In genomic region chr5:135031146-135031812, GRCh38 we compare ENCODE assay signal across 10 cellular contexts. TPM values are rescaled to one million over a fixed set of nuclear protein-coding genes. Genes with fewer than 3 reads are reported as not detected.
DNase-seq lines count a peak whose midpoint lies in the region; ATAC-seq and TF ChIP-seq lines count a peak whose summit lies in the region.
"Had no signal": no experiment of that assay in that cellular context is flagged by ENCODE, and none has a peak within 500 bp of the region (broad histone marks: within the 10 kb centered on the region; RNA-seq: fewer than 3 reads in every experiment).

No MANE protein-coding gene starts in this region.

- H3K4me1 Mint-ChIP-seq in activated CD4-positive, alpha-beta T cell treated with anti-CD3 and anti-CD28 coated beads, Interleukin-2, amount 10 ng/mL, durations not matched to agents 7 days and 5 days, result peaks cover 37% of the 10 kb centered on the region
- H3K4me1 Mint-ChIP-seq in stimulated activated naive CD8-positive, alpha-beta T cell treated with anti-CD3 and anti-CD28 coated beads, Interleukin-15, amount 100 ng/mL, for 72 hours, result peaks cover 57% of the 10 kb centered on the region

- no peak for TF ChIP-seq CTCF in WI38 (IDR thresholded peaks at IDR 0.05; ENCODE audit: low read depth, low read length)

- no peak overlapping the region for H3K9ac ChIP-seq in iPS-15b (ENCODE audit: low read depth, low read length)

- H3K27me3 ChIP-seq in iPS-15b (ENCODE audit: control insufficient read depth, insufficient read depth, low read length), result peaks cover 96% of the 10 kb centered on the region

- peak; percentile 30 for ATAC-seq in stimulated activated naive CD8-positive, alpha-beta T cell treated with anti-CD3 and anti-CD28 coated beads, Interleukin-15, amount 100 ng/mL, for 72 hours
- ATAC-seq in HG03378 (IDR thresholded peaks at IDR 0.05; ENCODE audit: unreplicated experiment), result no peak

- H3K9me3 Mint-ChIP-seq in activated CD4-positive, alpha-beta T cell treated with anti-CD3 and anti-CD28 coated beads, Interleukin-2, amount 10 ng/mL, durations not matched to agents 7 days and 5 days, result peaks cover 6% of the 10 kb centered on the region
- no peaks in the 10 kb centered on the region for H3K9me3 Mint-ChIP-seq in stimulated activated naive CD8-positive, alpha-beta T cell treated with anti-CD3 and anti-CD28 coated beads, Interleukin-15, amount 100 ng/mL, for 72 hours
- H3K9me3 Mint-ChIP-seq: central memory CD8-positive, alpha-beta T cell had no signal

- H3K4me3 ChIP-seq in WI38 (ENCODE audit: low read depth, low read length), result peak overlapping the region; percentile 93
- peak overlapping the region; percentile 53 for H3K4me3 ChIP-seq in iPS-15b (ENCODE audit: low read depth, low read length)

- no peaks in the 10 kb centered on the region for H3K9me3 ChIP-seq in iPS-15b (ENCODE audit: control insufficient read depth, insufficient read depth, low read length)

- no peak overlapping the region for H3K27ac Mint-ChIP-seq in activated CD4-positive, alpha-beta T cell treated with anti-CD3 and anti-CD28 coated beads, Interleukin-2, amount 10 ng/mL, durations not matched to agents 7 days and 5 days
- no peak overlapping the region for H3K27ac Mint-ChIP-seq in stimulated activated naive CD8-positive, alpha-beta T cell treated with anti-CD3 and anti-CD28 coated beads, Interleukin-15, amount 100 ng/mL, for 72 hours

- CTCF ChIA-PET in activated CD4-positive, alpha-beta T cell treated with anti-CD3 and anti-CD28 coated beads, Interleukin-2, amount 10 ng/mL, durations not matched to agents 7 days and 5 days (lab: Charles Lee), result interaction anchor here (1.1 to 1.4 kb wide), 2 partner anchors 21 to 160 kb away, joined by 3 read pairs; no protein-coding TSS in a partner anchor

- DNase-seq in activated CD4-positive, alpha-beta T cell treated with anti-CD3 and anti-CD28 coated beads, Interleukin-2, amount 10 ng/mL, durations not matched to agents 7 days and 5 days, result no peak
- no peak for DNase-seq in activated CD4-positive, alpha-beta T cell treated with anti-CD3 and anti-CD28 coated beads for 48 hours
- DNase-seq in stimulated activated naive CD8-positive, alpha-beta T cell treated with anti-CD3 and anti-CD28 coated beads, Interleukin-15, amount 100 ng/mL, for 72 hours, result no peak
- DNase-seq in NCI-H1417 (lab: John Stamatoyannopoulos, UW), result no peak
- DNase-seq in effector CD8-positive, alpha-beta T cell (lab: John Stamatoyannopoulos, UW), result no peak
- DNase-seq: RPMI8226 had no signal

- peak overlapping the region; percentile 37 for H3K4me3 Mint-ChIP-seq in activated CD4-positive, alpha-beta T cell treated with anti-CD3 and anti-CD28 coated beads, Interleukin-2, amount 10 ng/mL, durations not matched to agents 7 days and 5 days
- peak overlapping the region; percentile 69 to 73 for H3K4me3 Mint-ChIP-seq in stimulated activated naive CD8-positive, alpha-beta T cell treated with anti-CD3 and anti-CD28 coated beads, Interleukin-15, amount 100 ng/mL, for 72 hours

- H3K4me1 ChIP-seq in iPS-15b (ENCODE audit: control insufficient read depth, insufficient read depth, low read length), result no peaks in the 10 kb centered on the region

- POLR2A ChIA-PET in activated CD4-positive, alpha-beta T cell treated with anti-CD3 and anti-CD28 coated beads, Interleukin-2, amount 10 ng/mL, durations not matched to agents 7 days and 5 days (lab: Charles Lee), result no interaction called here

- peaks cover 74% of the 10 kb centered on the region for H3K27me3 Mint-ChIP-seq in activated CD4-positive, alpha-beta T cell treated with anti-CD3 and anti-CD28 coated beads, Interleukin-2, amount 10 ng/mL, durations not matched to agents 7 days and 5 days
- H3K27me3 Mint-ChIP-seq in stimulated activated naive CD8-positive, alpha-beta T cell treated with anti-CD3 and anti-CD28 coated beads, Interleukin-15, amount 100 ng/mL, for 72 hours, result peaks cover 93% of the 10 kb centered on the region

- peaks cover 10% of the 10 kb centered on the region for H3K36me3 Mint-ChIP-seq in activated CD4-positive, alpha-beta T cell treated with anti-CD3 and anti-CD28 coated beads, Interleukin-2, amount 10 ng/mL, durations not matched to agents 7 days and 5 days (ENCODE audit: low read depth)

- no peaks in the 10 kb centered on the region for H3K36me3 ChIP-seq in iPS-15b (ENCODE audit: control insufficient read depth, insufficient read depth, low read length)

RNA-seq across cellular contexts. Expression of gene PITX1, which starts 2.7 kb away (rescaled TPM):
- total RNA-seq in activated CD4-positive, alpha-beta T cell treated with anti-CD3 and anti-CD28 coated beads, Interleukin-2, amount 10 ng/mL, durations not matched to agents 7 days and 5 days, result not detected
